14 cellular contexts compared by ENCODE assay signal in genomic region chr10:17668435-17669184, GRCh38. TPM values are rescaled to one million over a fixed set of nuclear protein-coding genes. Genes with fewer than 3 reads are reported as not detected.
DNase-seq lines count a peak whose midpoint lies in the region; ATAC-seq and TF ChIP-seq lines count a peak whose summit lies in the region.
"Had no signal": no experiment of that assay in that cellular context is flagged by ENCODE, and none has a peak within 500 bp of the region (broad histone marks: within the 10 kb centered on the region; RNA-seq: fewer than 3 reads in every experiment).

No MANE protein-coding gene starts in this region.

- intact Hi-C loops in head of caudate nucleus (cut with DNase I), result no loop called here

- peaks cover 6% of the 10 kb centered on the region for H3K4me1 ChIP-seq in effector memory CD4-positive, alpha-beta T cell (ENCODE audit: control insufficient read depth, insufficient read depth, low read length, poor library complexity, severe bottlenecking)
- no peaks in the 10 kb centered on the region for H3K4me1 ChIP-seq in Peyer's patch

- no peak for TF ChIP-seq POLR2A in Peyer's patch (IDR thresholded peaks at IDR 0.05)

- H3K27me3 ChIP-seq in effector memory CD4-positive, alpha-beta T cell (replicated peaks; ENCODE audit: control insufficient read depth, insufficient read depth, low read length, poor library complexity, severe bottlenecking), result no peaks in the 10 kb centered on the region
- no peaks in the 10 kb centered on the region for H3K27me3 ChIP-seq in Peyer's patch
- H3K27me3 ChIP-seq: neural progenitor cell had no signal

- no peaks in the 10 kb centered on the region for H3K36me3 ChIP-seq in effector memory CD4-positive, alpha-beta T cell (ENCODE audit: control insufficient read depth, insufficient read depth, low read length)
- H3K36me3 ChIP-seq in Peyer's patch, result no peaks in the 10 kb centered on the region
- H3K36me3 ChIP-seq: neural progenitor cell had no signal

- peak overlapping the region; percentile 43 for H3K27ac ChIP-seq in effector memory CD4-positive, alpha-beta T cell (ENCODE audit: insufficient read depth, low read length, poor library complexity, severe bottlenecking)
- H3K27ac ChIP-seq in Peyer's patch, result no peak overlapping the region
- H3K27ac ChIP-seq: neural progenitor cell had no signal

- ATAC-seq in GM19438 (IDR thresholded peaks at IDR 0.05; ENCODE audit: low read depth, unreplicated experiment), result peak; percentile 37
- ATAC-seq in HG03354 (IDR thresholded peaks at IDR 0.05; ENCODE audit: poor library complexity, severe bottlenecking, unreplicated experiment), result peak; percentile 20

- H3K9me3 ChIP-seq in effector memory CD4-positive, alpha-beta T cell (ENCODE audit: control insufficient read depth, low read length), result no peaks in the 10 kb centered on the region
- no peaks in the 10 kb centered on the region for H3K9me3 ChIP-seq in Peyer's patch

- DNase-seq in GM12865 (ENCODE audit: low read depth) (peak; percentile 24), Peyer's patch (no peak), NCI-H2107 treated with DMSO at 0.1 percent for 48 hours (lab: John Stamatoyannopoulos, UW; ENCODE audit: unreplicated experiment) (no peak), NCI-H2081 (lab: John Stamatoyannopoulos, UW) (no peak), head of caudate nucleus (no peak)
- DNase-seq in effector memory CD4-positive, alpha-beta T cell, result no peak
- DNase-seq: activated CD8-positive, alpha-beta memory T cell treated with anti-CD3 and anti-CD28 coated beads, Interleukin-2, amount 50 U/mL, for 4 hours; cortex of kidney; NCI-H2171 treated with DMSO at 0.1 percent for 48 hours; SHP77 treated with DMSO at 0.1 percent for 48 hours; stimulated activated CD4-positive, alpha-beta T cell treated with anti-CD3 and anti-CD28 coated beads, Interleukin-4, amount 100 ng/mL, for 24 hours had no signal

- H3K4me3 ChIP-seq in GM12865 (ENCODE audit: low read depth, low read length) (peak overlapping the region; percentile 58), Peyer's patch (no peak overlapping the region)
- peak overlapping the region; percentile 13 for H3K4me3 ChIP-seq in effector memory CD4-positive, alpha-beta T cell (ENCODE audit: insufficient read depth, low read depth, low read length, poor library complexity, severe bottlenecking)
- H3K4me3 ChIP-seq: neural progenitor cell had no signal

- TF ChIP-seq CTCF in GM12865 (IDR thresholded peaks at IDR 0.05; ENCODE audit: insufficient read depth, low read depth, low read length, missing control alignments) (no peak), Peyer's patch (IDR thresholded peaks at IDR 0.05) (no peak)

RNA-seq across cellular contexts. Expression of gene STAM, which starts 24.7 kb away (rescaled TPM):
- total RNA-seq in Peyer's patch, result 10 to 100 TPM in 3 of 4 donors, 1 to 10 TPM in 1; 7.9 to 28.1 (median 16.2) TPM

RNA-seq across cellular contexts. Expression of gene HACD1, which starts 51.4 kb away (rescaled TPM):
- 1 to 10 TPM; 1.2 to 5.8 (median 3.7) TPM for total RNA-seq in Peyer's patch

Comparison
In these comparisons a context has a peak if more than half of its experiments do, and no peak if none do; other contexts are left out.
1. H3K4me3 ChIP-seq: peak in GM12865 (single experiment) and effector memory CD4-positive, alpha-beta T cell (single experiment); none in Peyer's patch (0 of 4).